8 cellular contexts compared by ENCODE assay signal in genomic region chr11:66421492-66422205, GRCh38. TPM values are rescaled to one million over a fixed set of nuclear protein-coding genes. Genes with fewer than 3 reads are reported as not detected.
DNase-seq lines count a peak whose midpoint lies in the region; ATAC-seq and TF ChIP-seq lines count a peak whose summit lies in the region.

No MANE protein-coding gene starts in this region.

- WGBS in esophagus squamous epithelium, 2 donors = 20 to 32% methylated on average over 9 to 22 of the region's 38 CpGs

- POLR2A ChIA-PET in CD4-positive, alpha-beta T cell (lab: Charles Lee) = interaction anchor here (0.5 to 1.7 kb wide), 15 partner anchors 12 to 1328 kb away, joined by 3 to 14 read pairs (median 5); partner anchors contain the start of genes B4GAT1, DPP3, MRPL11 and PELI3
- POLR2A ChIA-PET in Panc1 (lab: Charles Lee) = no interaction called here

- no peak overlapping the region for H3K27ac ChIP-seq in CD4-positive, alpha-beta T cell (ENCODE audit: low read depth, low read length)
- H3K27ac ChIP-seq in Panc1 (ENCODE audit: low read length) = no peak overlapping the region
- H3K27ac ChIP-seq in esophagus squamous epithelium = no peak overlapping the region

- H3K4me1 Mint-ChIP-seq in CD4-positive, alpha-beta T cell (ENCODE audit: low read depth) = peaks cover 6% of the 10 kb centered on the region
- H3K4me1 Mint-ChIP-seq in HFFc6 (ENCODE audit: low read depth) = peaks cover 27% of the 10 kb centered on the region
- peaks cover 32% of the 10 kb centered on the region for H3K4me1 Mint-ChIP-seq in activated T-cell treated with anti-CD3 and anti-CD28 coated beads, Interleukin-2, amount 50 U/mL, for 72 hours (ENCODE audit: low read depth)

- no peak overlapping the region for H3K4me3 ChIP-seq in Panc1 (ENCODE audit: low read depth in 2 of 2, low read length in 2 of 2)
- no peak overlapping the region for H3K4me3 ChIP-seq in esophagus squamous epithelium

- H3K9me3 Mint-ChIP-seq in CD4-positive, alpha-beta T cell = peaks cover 7% of the 10 kb centered on the region
- H3K9me3 Mint-ChIP-seq in HFFc6 = peaks cover 6% of the 10 kb centered on the region; the same call in 1 of the 2 replicates
- peaks cover 3 to 5% of the 10 kb centered on the region in 2 donors for H3K9me3 Mint-ChIP-seq in activated T-cell treated with anti-CD3 and anti-CD28 coated beads, Interleukin-2, amount 50 U/mL, for 72 hours

- no peaks in the 10 kb centered on the region for H3K9me3 ChIP-seq in CD4-positive, alpha-beta T cell (ENCODE audit: control insufficient read depth, low read length)
- H3K9me3 ChIP-seq in Panc1 (ENCODE audit: control insufficient read depth, insufficient read depth, low read depth, low read length) (no peaks in the 10 kb centered on the region), esophagus squamous epithelium (no peaks in the 10 kb centered on the region)

- 0 out of 2 replicates have a peak, but pooled peaks cover 4% of the 10 kb centered on the region for H3K4me1 ChIP-seq in Panc1 (ENCODE audit: control insufficient read depth, insufficient read depth, low read length)
- peaks cover 0 to 38% (median 6%) of the 10 kb centered on the region in 3 donors for H3K4me1 ChIP-seq in esophagus squamous epithelium

- peak; percentile 97 for ATAC-seq in CD4-positive, alpha-beta T cell (ENCODE audit: poor library complexity)
- ATAC-seq in Panc1 (peak; percentile 52; the same call in 1 of the 2 replicates), GM21515 (IDR thresholded peaks at IDR 0.05; ENCODE audit: unreplicated experiment) (no peak)
- peak; percentile 49 to 70 for ATAC-seq in activated T-cell treated with anti-CD3 and anti-CD28 coated beads, Interleukin-2, amount 50 U/mL, for 72 hours (replicated peaks in 1 of 2)

- intact Hi-C loops in CD4-positive, alpha-beta T cell (cut with DNase I, micrococcal nuclease) = loop anchor here in 1 of 2 experiments (5.0 kb wide), 1 partner anchor 256 kb away; the partner anchor contains the start of gene RBM4B
- intact Hi-C loops in Panc1 (cut with micrococcal nuclease; ENCODE audit: unreplicated experiment) = no loop called here
- intact Hi-C loops in esophagus squamous epithelium (cut with DNase I) = no loop called here

- TF ChIP-seq CTCF in CD4-positive, alpha-beta T cell (IDR thresholded peaks at IDR 0.05) = no peak
- TF ChIP-seq CTCF in HFFc6 (IDR thresholded peaks at IDR 0.05) (no peak), Panc1 (IDR thresholded peaks at IDR 0.05) (no peak), esophagus squamous epithelium (IDR thresholded peaks at IDR 0.05) (peak in 2 of 6 experiments; percentile 6 to 8)

- BruUV-seq in Panc1 (replicated peaks; lab: Mats Ljungman, UMichigan) = no TSS peak

- no peaks in the 10 kb centered on the region for H3K36me3 ChIP-seq in Panc1 (ENCODE audit: control insufficient read depth, insufficient read depth, low read length)
- peaks cover 0 to 10% (median 0%) of the 10 kb centered on the region in 3 donors for H3K36me3 ChIP-seq in esophagus squamous epithelium

- H3K4me3 Mint-ChIP-seq in CD4-positive, alpha-beta T cell = no peak overlapping the region
- no peak overlapping the region for H3K4me3 Mint-ChIP-seq in HFFc6
- no peak overlapping the region for H3K4me3 Mint-ChIP-seq in activated T-cell treated with anti-CD3 and anti-CD28 coated beads, Interleukin-2, amount 50 U/mL, for 72 hours

- H3K36me3 Mint-ChIP-seq in CD4-positive, alpha-beta T cell (ENCODE audit: low read depth) = no peaks in the 10 kb centered on the region
- peaks cover 4% of the 10 kb centered on the region; the same call in 1 of the 2 replicates for H3K36me3 Mint-ChIP-seq in HFFc6 (ENCODE audit: low read depth)
- peaks cover 0 to 2% of the 10 kb centered on the region in 2 donors for H3K36me3 Mint-ChIP-seq in activated T-cell treated with anti-CD3 and anti-CD28 coated beads, Interleukin-2, amount 50 U/mL, for 72 hours (ENCODE audit: insufficient read depth in 2 of 2)

- peak overlapping the region; percentile 45 for H3K27ac Mint-ChIP-seq in CD4-positive, alpha-beta T cell
- no peak overlapping the region for H3K27ac Mint-ChIP-seq in HFFc6
- no peak overlapping the region for H3K27ac Mint-ChIP-seq in activated T-cell treated with anti-CD3 and anti-CD28 coated beads, Interleukin-2, amount 50 U/mL, for 72 hours

- DNase-seq in CD4-positive, alpha-beta T cell = peak; percentile 78 to 93 (median 85)
- peak; percentile 71 for DNase-seq in HFFc6
- DNase-seq in Panc1 (ENCODE audit: low read depth, low spot score) = no peak
- DNase-seq in activated T-cell treated with anti-CD3 and anti-CD28 coated beads, Interleukin-2, amount 50 U/mL, for 72 hours = peak; percentile 85 to 93
- peak; percentile 27 for DNase-seq in esophagus squamous epithelium (lab: John Stamatoyannopoulos, UW)
- peak; percentile 90 for DNase-seq in myocyte (ENCODE audit: low read depth)
- DNase-seq in stimulated activated CD8-positive, alpha-beta memory T cell treated with anti-CD3 and anti-CD28 coated beads, Interleukin-7, amount 100 ng/mL, for 24 hours (ENCODE audit: low read depth) = peak; percentile 76

- no peak for TF ChIP-seq POLR2A in esophagus squamous epithelium (IDR thresholded peaks at IDR 0.05)

- peaks cover 37% of the 10 kb centered on the region for H3K27me3 ChIP-seq in CD4-positive, alpha-beta T cell (ENCODE audit: control insufficient read depth, insufficient read depth, low read length)
- peaks cover 22% of the 10 kb centered on the region for H3K27me3 ChIP-seq in Panc1 (ENCODE audit: control insufficient read depth, insufficient read depth, low read length)
- peaks cover 0 to 33% (median 1%) of the 10 kb centered on the region in 4 donors for H3K27me3 ChIP-seq in esophagus squamous epithelium

- H3K27me3 Mint-ChIP-seq in CD4-positive, alpha-beta T cell = peaks cover 40% of the 10 kb centered on the region
- peaks cover 10% of the 10 kb centered on the region for H3K27me3 Mint-ChIP-seq in HFFc6 (ENCODE audit: insufficient read depth)
- H3K27me3 Mint-ChIP-seq in activated T-cell treated with anti-CD3 and anti-CD28 coated beads, Interleukin-2, amount 50 U/mL, for 72 hours (ENCODE audit: low read depth) = peaks cover 38% of the 10 kb centered on the region

- CTCF ChIA-PET in CD4-positive, alpha-beta T cell (lab: Charles Lee) = interaction anchor here (1.2 to 2.7 kb wide), 5 partner anchors 8 to 257 kb away, joined by 3 to 27 read pairs (median 8); partner anchors contain the start of genes MRPL11 and RBM4B
- CTCF ChIA-PET in Panc1 (lab: Charles Lee) = interaction anchor here (0.9 to 2.4 kb wide), 4 partner anchors 11 to 257 kb away, joined by 3 to 11 read pairs (median 4); no protein-coding TSS in a partner anchor

- in situ Hi-C loops in Panc1 (cut with HindIII; ENCODE audit: low pct_unique_long_range_greater_than_20kb, low sequenced_read_pairs) = no loop called here

RNA-seq across cellular contexts. Expression of gene NPAS4, which starts 0.8 kb away (rescaled TPM):
- total RNA-seq in CD4-positive, alpha-beta T cell = not detected
- total RNA-seq in HFFc6 (2021; fragmentation: NEBNext Ultra II Directional; extraction: Animal tissue kit (Norgen Biotek cat#: 25700)) = under 1 TPM in 3 of 6 experiments, not detected in 3; 0.14 to 0.36 (median 0.35) TPM
- 0.08 TPM for total RNA-seq in Panc1 (2021; ENCODE audit: unreplicated experiment)
- polyA plus RNA-seq in Panc1 (2012; ENCODE audit: insufficient read length) = not detected
- not detected for total RNA-seq in activated T-cell treated with anti-CD3 and anti-CD28 coated beads, Interleukin-2, amount 50 U/mL, for 72 hours
- under 1 TPM in 1 of 4 donors, not detected in 3; 0.38 TPM for total RNA-seq in esophagus squamous epithelium
- not detected in 2 replicates for total RNA-seq in myocyte
- polyA plus RNA-seq in myocyte (2012) = 0.03 TPM

RNA-seq across cellular contexts. Expression of gene MRPL11, which starts 17.0 kb away (rescaled TPM):
- 10 to 100 TPM; 17.7 to 21.0 TPM for total RNA-seq in CD4-positive, alpha-beta T cell
- 10 to 100 TPM; 55.6 to 74.1 (median 67.6) TPM for total RNA-seq in HFFc6 (2021; fragmentation: NEBNext Ultra II Directional; extraction: Animal tissue kit (Norgen Biotek cat#: 25700))
- total RNA-seq in Panc1 (2021; ENCODE audit: unreplicated experiment) (158 TPM), esophagus squamous epithelium (10 to 100 TPM; 39.3 to 66.4 (median 54.2) TPM), myocyte (23.1 and 27.9 TPM in 2 replicates)
- polyA plus RNA-seq in Panc1 (2012; ENCODE audit: insufficient read length) = 139 TPM
- 10 to 100 TPM; 57.4 to 66.6 TPM for total RNA-seq in activated T-cell treated with anti-CD3 and anti-CD28 coated beads, Interleukin-2, amount 50 U/mL, for 72 hours
- polyA plus RNA-seq in myocyte (2012) = 31.0 TPM

RNA-seq across cellular contexts. Expression of gene PELI3, which starts 45.1 kb away (rescaled TPM):
- 10 to 100 TPM; 20.7 to 23.8 TPM for total RNA-seq in CD4-positive, alpha-beta T cell
- 1 to 10 TPM; 6.7 to 8.0 (median 7.2) TPM for total RNA-seq in HFFc6 (2021; fragmentation: NEBNext Ultra II Directional; extraction: Animal tissue kit (Norgen Biotek cat#: 25700))
- total RNA-seq in Panc1 (2021; ENCODE audit: unreplicated experiment) (9.1 TPM), esophagus squamous epithelium (10 to 100 TPM in 1 of 4 donors, 1 to 10 TPM in 3; 6.3 to 17.2 (median 8.8) TPM), myocyte (5.5 and 9.3 TPM in 2 replicates)
- 9.1 TPM for polyA plus RNA-seq in Panc1 (2012; ENCODE audit: insufficient read length)
- total RNA-seq in activated T-cell treated with anti-CD3 and anti-CD28 coated beads, Interleukin-2, amount 50 U/mL, for 72 hours = 1 to 10 TPM; 6.2 to 6.6 TPM
- 5.2 TPM for polyA plus RNA-seq in myocyte (2012)

RNA-seq across cellular contexts. Expression of gene SLC29A2, which starts 50.1 kb away (rescaled TPM):
- 1 to 10 TPM; 9.7 TPM for total RNA-seq in CD4-positive, alpha-beta T cell
- not detected for total RNA-seq in HFFc6 (2021; fragmentation: NEBNext Ultra II Directional; extraction: Animal tissue kit (Norgen Biotek cat#: 25700))
- total RNA-seq in Panc1 (2021; ENCODE audit: unreplicated experiment) (28.3 TPM), esophagus squamous epithelium (1 to 10 TPM; 2.9 to 5.5 (median 4.8) TPM), myocyte (4.5 and 8.5 TPM in 2 replicates)
- polyA plus RNA-seq in Panc1 (2012; ENCODE audit: insufficient read length) = 31.4 TPM
- 1 to 10 TPM; 3.3 to 3.6 TPM for total RNA-seq in activated T-cell treated with anti-CD3 and anti-CD28 coated beads, Interleukin-2, amount 50 U/mL, for 72 hours
- polyA plus RNA-seq in myocyte (2012) = 0.79 TPM

RNA-seq across cellular contexts. Expression of gene DPP3, which starts 58.6 kb away (rescaled TPM):
- 10 to 100 TPM; 16.9 to 17.7 TPM for total RNA-seq in CD4-positive, alpha-beta T cell
- total RNA-seq in HFFc6 (2021; fragmentation: NEBNext Ultra II Directional; extraction: Animal tissue kit (Norgen Biotek cat#: 25700)) = 10 to 100 TPM; 54.8 to 71.6 (median 58.2) TPM
- total RNA-seq in Panc1 (2021; ENCODE audit: unreplicated experiment) (180 TPM), esophagus squamous epithelium (10 to 100 TPM; 24.6 to 49.2 (median 43.5) TPM), myocyte (52.7 TPM in 2 replicates)
- polyA plus RNA-seq in Panc1 (2012; ENCODE audit: insufficient read length) = 209 TPM
- total RNA-seq in activated T-cell treated with anti-CD3 and anti-CD28 coated beads, Interleukin-2, amount 50 U/mL, for 72 hours = 10 to 100 TPM; 48.3 to 56.9 TPM
- polyA plus RNA-seq in myocyte (2012) = 37.5 TPM
